In genomic region chr21:40284481-40284880, GRCh38 we compare ENCODE assay signal across 30 cellular contexts.
"Had no signal": no experiment of that assay in that cellular context is flagged by ENCODE, and none has a peak within 500 bp of the region (broad histone marks: within the 10 kb centered on the region; RNA-seq: fewer than 3 reads in every experiment).

No MANE protein-coding gene starts in this region.

- H3K79me2 ChIP-seq: hepatocyte had no signal

- H3K36me3 ChIP-seq: ascending aorta, breast epithelium, cardiac muscle cell, colonic mucosa, esophagus squamous epithelium, gastroesophageal sphincter, heart right ventricle had no signal

- DNase-seq: activated CD4-positive, alpha-beta memory T cell treated with anti-CD3 and anti-CD28 coated beads, Interleukin-2, amount 10 ng/mL, durations not matched to agents 7 days and 5 days; activated CD4-positive, alpha-beta T cell treated with anti-CD3 and anti-CD28 coated beads for 4 hours; activated CD4-positive, alpha-beta T cell treated with anti-CD3 and anti-CD28 coated beads, Interleukin-2, amount 10 ng/mL, durations not matched to agents 7 days and 5 days; activated CD4-positive, alpha-beta T cell treated with anti-CD3 and anti-CD28 coated beads, Interleukin-2, amount 50 U/mL, for 4 hours; activated CD4-positive, CD25-positive, alpha-beta regulatory T cell; activated CD4-positive, CD25-positive, alpha-beta regulatory T cell treated with anti-CD3 and anti-CD28 coated beads, Interleukin-2, amount 50 U/mL, for 72 hours; activated CD8-positive, alpha-beta memory T cell treated with anti-CD3 and anti-CD28 coated beads, Interleukin-2, amount 50 U/mL, for 48 hours; activated gamma-delta T cell; activated naive CD4-positive, alpha-beta T cell; activated naive CD4-positive, alpha-beta T cell treated with anti-CD3 and anti-CD28 coated beads, Interleukin-2, amount 10 ng/mL, durations not matched to agents 7 days and 5 days; activated naive CD8-positive, alpha-beta T cell treated with anti-CD3 and anti-CD28 coated beads, Interleukin-2, amount 10 ng/mL, durations not matched to agents 7 days and 5 days; activated T-cell treated with anti-CD3 and anti-CD28 coated beads for 4 hours; activated T-cell treated with anti-CD3 and anti-CD28 coated beads, Interleukin-2, amount 50 U/mL, for 24 hours; activated T-cell treated with anti-CD3 and anti-CD28 coated beads, Interleukin-2, amount 50 U/mL, for 72 hours; central memory CD4-positive, alpha-beta T cell; cerebellar nuclear complex; colonic mucosa; effector CD8-positive, alpha-beta T cell; esophagus squamous epithelium; foreskin melanocyte; heart right ventricle; T1000 had no signal

- H3K4me1 Mint-ChIP-seq: activated CD4-positive, alpha-beta memory T cell treated with anti-CD3 and anti-CD28 coated beads, Interleukin-2, amount 10 ng/mL, durations not matched to agents 7 days and 5 days; activated CD4-positive, alpha-beta T cell treated with anti-CD3 and anti-CD28 coated beads, Interleukin-2, amount 10 ng/mL, durations not matched to agents 7 days and 5 days; activated naive CD4-positive, alpha-beta T cell treated with anti-CD3 and anti-CD28 coated beads, Interleukin-2, amount 10 ng/mL, durations not matched to agents 7 days and 5 days; activated naive CD8-positive, alpha-beta T cell treated with anti-CD3 and anti-CD28 coated beads, Interleukin-2, amount 10 ng/mL, durations not matched to agents 7 days and 5 days had no signal

- H3K9me3 ChIP-seq: ascending aorta, breast epithelium, colonic mucosa, esophagus squamous epithelium, gastroesophageal sphincter had no signal

- H3K4me2 ChIP-seq: hepatocyte had no signal

- H3K36me3 Mint-ChIP-seq: activated naive CD4-positive, alpha-beta T cell treated with anti-CD3 and anti-CD28 coated beads, Interleukin-2, amount 10 ng/mL, durations not matched to agents 7 days and 5 days; activated naive CD4-positive, alpha-beta T cell treated with anti-CD3 and anti-CD28 coated beads, Interleukin-2, amount 50 U/mL, for 72 hours; activated naive CD8-positive, alpha-beta T cell treated with anti-CD3 and anti-CD28 coated beads, Interleukin-2, amount 10 ng/mL, durations not matched to agents 7 days and 5 days had no signal

- H3K4me1 ChIP-seq: ascending aorta, breast epithelium, colonic mucosa, esophagus squamous epithelium, gastroesophageal sphincter, heart right ventricle had no signal

- H3K4me3 ChIP-seq: ascending aorta, breast epithelium, cardiac muscle cell, colonic mucosa, esophagus squamous epithelium, gastroesophageal sphincter, heart right ventricle, hepatocyte had no signal

- H3K27ac Mint-ChIP-seq: activated CD4-positive, alpha-beta memory T cell treated with anti-CD3 and anti-CD28 coated beads, Interleukin-2, amount 10 ng/mL, durations not matched to agents 7 days and 5 days; activated CD4-positive, alpha-beta T cell treated with anti-CD3 and anti-CD28 coated beads, Interleukin-2, amount 10 ng/mL, durations not matched to agents 7 days and 5 days; activated naive CD4-positive, alpha-beta T cell treated with anti-CD3 and anti-CD28 coated beads, Interleukin-2, amount 10 ng/mL, durations not matched to agents 7 days and 5 days; activated naive CD4-positive, alpha-beta T cell treated with anti-CD3 and anti-CD28 coated beads, Interleukin-2, amount 50 U/mL, for 72 hours; activated naive CD8-positive, alpha-beta T cell treated with anti-CD3 and anti-CD28 coated beads, Interleukin-2, amount 10 ng/mL, durations not matched to agents 7 days and 5 days; activated T-cell treated with anti-CD3 and anti-CD28 coated beads, Interleukin-2, amount 50 U/mL, for 24 hours; activated T-cell treated with anti-CD3 and anti-CD28 coated beads, Interleukin-2, amount 50 U/mL, for 72 hours had no signal

- H3K27me3 Mint-ChIP-seq: activated CD4-positive, alpha-beta memory T cell treated with anti-CD3 and anti-CD28 coated beads, Interleukin-2, amount 10 ng/mL, durations not matched to agents 7 days and 5 days; activated CD4-positive, alpha-beta T cell treated with anti-CD3 and anti-CD28 coated beads, Interleukin-2, amount 10 ng/mL, durations not matched to agents 7 days and 5 days; activated naive CD4-positive, alpha-beta T cell treated with anti-CD3 and anti-CD28 coated beads, Interleukin-2, amount 10 ng/mL, durations not matched to agents 7 days and 5 days; activated naive CD8-positive, alpha-beta T cell treated with anti-CD3 and anti-CD28 coated beads, Interleukin-2, amount 10 ng/mL, durations not matched to agents 7 days and 5 days; activated T-cell treated with anti-CD3 and anti-CD28 coated beads, Interleukin-2, amount 50 U/mL, for 24 hours had no signal

- H3K27me3 ChIP-seq: ascending aorta, cardiac muscle cell, colonic mucosa, gastroesophageal sphincter had no signal

- H3K27ac ChIP-seq: ascending aorta, breast epithelium, cardiac muscle cell, colonic mucosa, epithelial cell of prostate, esophagus squamous epithelium, gastroesophageal sphincter, heart right ventricle, hepatocyte had no signal

- H2AFZ ChIP-seq: hepatocyte had no signal

- H3K4me3 Mint-ChIP-seq: activated CD4-positive, alpha-beta memory T cell treated with anti-CD3 and anti-CD28 coated beads, Interleukin-2, amount 10 ng/mL, durations not matched to agents 7 days and 5 days; activated CD4-positive, alpha-beta T cell treated with anti-CD3 and anti-CD28 coated beads, Interleukin-2, amount 10 ng/mL, durations not matched to agents 7 days and 5 days; activated naive CD4-positive, alpha-beta T cell treated with anti-CD3 and anti-CD28 coated beads, Interleukin-2, amount 10 ng/mL, durations not matched to agents 7 days and 5 days; activated naive CD8-positive, alpha-beta T cell treated with anti-CD3 and anti-CD28 coated beads, Interleukin-2, amount 10 ng/mL, durations not matched to agents 7 days and 5 days; activated T-cell treated with anti-CD3 and anti-CD28 coated beads, Interleukin-2, amount 50 U/mL, for 24 hours; activated T-cell treated with anti-CD3 and anti-CD28 coated beads, Interleukin-2, amount 50 U/mL, for 72 hours; brain had no signal
